16 cellular contexts compared by ENCODE assay signal in genomic region chr15:26628071-26628470, GRCh38.
DNase-seq lines count a peak whose midpoint lies in the region; TF ChIP-seq lines count a peak whose summit lies in the region.
"Had no signal": no experiment of that assay in that cellular context is flagged by ENCODE, and none has a peak within 500 bp of the region (broad histone marks: within the 10 kb centered on the region; RNA-seq: fewer than 3 reads in every experiment).

No MANE protein-coding gene starts in this region.

- intact Hi-C loops in MCF 10A (cut with micrococcal nuclease), result no loop called here

- H3K4me1 ChIP-seq in endocrine pancreas (ENCODE audit: control insufficient read depth, insufficient read depth, low read length), result peaks cover 15% of the 10 kb centered on the region
- H3K4me1 ChIP-seq: ascending aorta had no signal

- no peaks in the 10 kb centered on the region for H3K27me3 ChIP-seq in endocrine pancreas (ENCODE audit: control insufficient read depth, insufficient read depth, low read length)
- H3K27me3 ChIP-seq: ascending aorta had no signal

- H3K9ac ChIP-seq in endocrine pancreas (ENCODE audit: control insufficient read depth, insufficient read depth, low read length), result no peak overlapping the region

- peaks cover 4% of the 10 kb centered on the region; the same call in 1 of the 2 replicates for H3K27me3 Mint-ChIP-seq in HFFc6 (ENCODE audit: insufficient read depth)
- H3K27me3 Mint-ChIP-seq in progenitor cell of endocrine pancreas, result peaks cover 5% of the 10 kb centered on the region
- no peaks in the 10 kb centered on the region for H3K27me3 Mint-ChIP-seq in MCF 10A (ENCODE audit: insufficient read depth, unreplicated experiment)
- H3K27me3 Mint-ChIP-seq: activated CD4-positive, alpha-beta memory T cell treated with anti-CD3 and anti-CD28 coated beads, Interleukin-2, amount 10 ng/mL, durations not matched to agents 7 days and 5 days; activated T-helper 17 cell treated with anti-CD3 and anti-CD28 coated beads, Interleukin-2, amount 50 U/mL, for 72 hours; CD4-positive, alpha-beta T cell had no signal

- BruUV-seq in MCF 10A (replicated peaks; lab: Mats Ljungman, UMichigan), result no TSS peak

- CTCF ChIA-PET in MCF 10A (lab: Yijun Ruan, JAX), result no interaction called here

- H3K27ac Mint-ChIP-seq in HFFc6, result peak overlapping the region; percentile 90; the same call in 1 of the 2 replicates
- H3K27ac Mint-ChIP-seq in progenitor cell of endocrine pancreas, result no peak overlapping the region
- H3K27ac Mint-ChIP-seq in MCF 10A (ENCODE audit: low read depth, unreplicated experiment), result no peak overlapping the region
- H3K27ac Mint-ChIP-seq: activated CD4-positive, alpha-beta memory T cell treated with anti-CD3 and anti-CD28 coated beads, Interleukin-2, amount 10 ng/mL, durations not matched to agents 7 days and 5 days; activated T-helper 17 cell treated with anti-CD3 and anti-CD28 coated beads, Interleukin-2, amount 50 U/mL, for 72 hours; CD4-positive, alpha-beta T cell had no signal

- DNase-seq in HFFc6, result peak; percentile 1
- DNase-seq in NCI-H510A treated with DMSO at 0.1 percent for 48 hours (lab: John Stamatoyannopoulos, UW), result peak; percentile 37
- DNase-seq in progenitor cell of endocrine pancreas (ENCODE audit: low spot score, unreplicated experiment), result no peak
- no peak for DNase-seq in retina
- DNase-seq in activated T-cell treated with anti-CD3 and anti-CD28 coated beads, Interleukin-2, amount 50 U/mL, for 1 hour, result no peak
- no peak for DNase-seq in MCF 10A (ENCODE audit: unreplicated experiment)
- DNase-seq: activated CD4-positive, alpha-beta memory T cell treated with anti-CD3 and anti-CD28 coated beads, Interleukin-2, amount 10 ng/mL, durations not matched to agents 7 days and 5 days; CD4-positive, alpha-beta T cell; GOT3; left cardiac atrium; NCI-H1092 treated with DMSO at 0.1 percent for 48 hours; NCI-H526 had no signal

- no peaks in the 10 kb centered on the region for H3K9me3 ChIP-seq in endocrine pancreas (ENCODE audit: control insufficient read depth, low read length)

- H3K9me3 Mint-ChIP-seq in HFFc6 (peaks cover 22% of the 10 kb centered on the region), progenitor cell of endocrine pancreas (ENCODE audit: low read depth) (peaks cover 14% of the 10 kb centered on the region), MCF 10A (ENCODE audit: unreplicated experiment) (peaks cover 44% of the 10 kb centered on the region)

- H3K36me3 ChIP-seq in endocrine pancreas (ENCODE audit: control insufficient read depth, insufficient read depth, low read length), result no peaks in the 10 kb centered on the region
- H3K36me3 ChIP-seq: ascending aorta had no signal

- no peak; the same call in 1 of the 2 replicates for TF ChIP-seq CTCF in HFFc6 (IDR thresholded peaks at IDR 0.05)
- no peak for TF ChIP-seq CTCF in progenitor cell of endocrine pancreas (IDR thresholded peaks at IDR 0.05; ENCODE audit: unreplicated experiment)
- TF ChIP-seq CTCF in MCF 10A (IDR thresholded peaks at IDR 0.05; ENCODE audit: unreplicated experiment), result no peak

- peak overlapping the region; percentile 52 for H3K4me3 ChIP-seq in endocrine pancreas (ENCODE audit: control insufficient read depth, insufficient read depth, low read length)
- H3K4me3 ChIP-seq: coronary artery had no signal

- POLR2A ChIA-PET in MCF 10A (lab: Yijun Ruan, JAX), result no interaction called here

- H3K4me1 Mint-ChIP-seq in HFFc6 (ENCODE audit: low read depth) (no peaks in the 10 kb centered on the region; the same call in 1 of the 2 replicates), progenitor cell of endocrine pancreas (ENCODE audit: low read depth) (peaks cover 10% of the 10 kb centered on the region), MCF 10A (ENCODE audit: insufficient read depth, unreplicated experiment) (no peaks in the 10 kb centered on the region)
- H3K4me1 Mint-ChIP-seq: activated CD4-positive, alpha-beta memory T cell treated with anti-CD3 and anti-CD28 coated beads, Interleukin-2, amount 10 ng/mL, durations not matched to agents 7 days and 5 days; activated T-helper 17 cell treated with anti-CD3 and anti-CD28 coated beads, Interleukin-2, amount 50 U/mL, for 72 hours had no signal

- H3K4me3 Mint-ChIP-seq in HFFc6 (peak overlapping the region; percentile 88; the same call in 1 of the 2 replicates), progenitor cell of endocrine pancreas (ENCODE audit: low read depth) (peak overlapping the region; percentile 70), MCF 10A (ENCODE audit: unreplicated experiment) (no peak overlapping the region)
- H3K4me3 Mint-ChIP-seq: activated CD4-positive, alpha-beta memory T cell treated with anti-CD3 and anti-CD28 coated beads, Interleukin-2, amount 10 ng/mL, durations not matched to agents 7 days and 5 days; activated T-helper 17 cell treated with anti-CD3 and anti-CD28 coated beads, Interleukin-2, amount 50 U/mL, for 72 hours; CD4-positive, alpha-beta T cell had no signal

- 0 out of 2 replicates have a peak, but pooled peaks cover 15% of the 10 kb centered on the region for H3K36me3 Mint-ChIP-seq in HFFc6 (ENCODE audit: low read depth)
- H3K36me3 Mint-ChIP-seq in progenitor cell of endocrine pancreas (ENCODE audit: insufficient read depth), result peaks cover 2% of the 10 kb centered on the region
- H3K36me3 Mint-ChIP-seq in MCF 10A (ENCODE audit: insufficient read depth, unreplicated experiment), result no peaks in the 10 kb centered on the region

Comparison
In these comparisons a context has a peak if more than half of its experiments do, and no peak if none do; other contexts are left out.
1. DNase-seq: peak in HFFc6 (single experiment) and NCI-H510A treated with DMSO at 0.1 percent for 48 hours (single experiment); none in progenitor cell of endocrine pancreas (single experiment), retina (single experiment), activated T-cell treated with anti-CD3 and anti-CD28 coated beads, Interleukin-2, amount 50 U/mL, for 1 hour (single experiment) and MCF 10A (single experiment).